ENCODE assay signal across 33 cellular contexts in genomic region chr2:34126279-34126678, GRCh38.
"Had no signal": no experiment of that assay in that cellular context is flagged by ENCODE, and none has a peak within 500 bp of the region (broad histone marks: within the 10 kb centered on the region; RNA-seq: fewer than 3 reads in every experiment).

No MANE protein-coding gene starts in this region.

- H3K9me3 ChIP-seq: adrenal gland, ascending aorta, body of pancreas, breast epithelium had no signal

- DNase-seq: activated effector memory CD4-positive, alpha-beta T cell treated with anti-CD3 and anti-CD28 coated beads, Interleukin-2, amount 50 U/mL, for 16 hours; activated effector memory CD4-positive, alpha-beta T cell treated with Interleukin-2 at 50 U/mL for 16 hours; activated gamma-delta T cell; activated gamma-delta T cell treated with Interleukin-2 at 50 U/mL for 16 hours; activated naive CD4-positive, alpha-beta T cell; activated naive CD4-positive, alpha-beta T cell treated with anti-CD3 and anti-CD28 coated beads for 36 hours; activated naive CD4-positive, alpha-beta T cell treated with anti-CD3 and anti-CD28 coated beads, Interleukin-2, amount 10 ng/mL, durations not matched to agents 7 days and 5 days; activated naive CD4-positive, alpha-beta T cell treated with anti-CD3 and anti-CD28 coated beads, Interleukin-2, amount 50 U/mL, for 16 hours; activated naive CD4-positive, alpha-beta T cell treated with Interleukin-2 at 50 U/mL for 16 hours; activated naive CD8-positive, alpha-beta T cell treated with anti-CD3 and anti-CD28 coated beads for 36 hours; activated naive CD8-positive, alpha-beta T cell treated with anti-CD3 and anti-CD28 coated beads, Interleukin-2, amount 10 ng/mL, durations not matched to agents 7 days and 5 days; activated naive CD8-positive, alpha-beta T cell treated with anti-CD3 and anti-CD28 coated beads, Interleukin-2, amount 50 U/mL, for 24 hours; activated T-cell treated with anti-CD3 and anti-CD28 coated beads, Interleukin-2, amount 50 U/mL, for 1 hour; activated T-cell treated with anti-CD3 and anti-CD28 coated beads, Interleukin-2, amount 50 U/mL, for 24 hours; activated T-cell treated with anti-CD3 and anti-CD28 coated beads, Interleukin-2, amount 50 U/mL, for 4 hours; activated T-cell treated with anti-CD3 and anti-CD28 coated beads, Interleukin-2, amount 50 U/mL, for 48 hours; activated T-cell treated with anti-CD3 and anti-CD28 coated beads, Interleukin-2, amount 50 U/mL, for 72 hours; adrenal gland; amniotic stem cell; amygdala; anterior cingulate cortex; aorta; body of pancreas; brain microvascular endothelial cell; caudate nucleus; central memory CD4-positive, alpha-beta T cell; cerebellar nuclear complex had no signal

- H3K27me3 ChIP-seq: adrenal gland, ascending aorta, body of pancreas, brain microvascular endothelial cell, breast epithelium, cardiac muscle cell had no signal

- FAIRE-seq: astrocyte had no signal

- H3K36me3 ChIP-seq: adrenal gland, ascending aorta, brain microvascular endothelial cell, breast epithelium, cardiac muscle cell had no signal

- H3K4me1 ChIP-seq: adrenal gland, ascending aorta, body of pancreas, breast epithelium had no signal

- ATAC-seq: activated naive CD4-positive, alpha-beta T cell treated with anti-CD3 and anti-CD28 coated beads, Interleukin-2, amount 50 U/mL, for 72 hours; activated naive CD8-positive, alpha-beta T cell treated with anti-CD3 and anti-CD28 coated beads, Interleukin-2, amount 50 U/mL, for 24 hours; activated T-cell treated with anti-CD3 and anti-CD28 coated beads, Interleukin-2, amount 50 U/mL, for 4 hours; activated T-cell treated with anti-CD3 and anti-CD28 coated beads, Interleukin-2, amount 50 U/mL, for 72 hours; activated T-helper 17 cell treated with anti-CD3 and anti-CD28 coated beads, Interleukin-2, amount 50 U/mL, for 72 hours; body of pancreas had no signal

- H3K4me3 ChIP-seq: adrenal gland, ascending aorta, body of pancreas, breast epithelium, cardiac muscle cell had no signal

- H3K27ac ChIP-seq: adrenal gland, ascending aorta, body of pancreas, brain microvascular endothelial cell, breast epithelium, cardiac muscle cell had no signal
